9 cellular contexts compared by ENCODE assay signal in the genomic region with DNA sequence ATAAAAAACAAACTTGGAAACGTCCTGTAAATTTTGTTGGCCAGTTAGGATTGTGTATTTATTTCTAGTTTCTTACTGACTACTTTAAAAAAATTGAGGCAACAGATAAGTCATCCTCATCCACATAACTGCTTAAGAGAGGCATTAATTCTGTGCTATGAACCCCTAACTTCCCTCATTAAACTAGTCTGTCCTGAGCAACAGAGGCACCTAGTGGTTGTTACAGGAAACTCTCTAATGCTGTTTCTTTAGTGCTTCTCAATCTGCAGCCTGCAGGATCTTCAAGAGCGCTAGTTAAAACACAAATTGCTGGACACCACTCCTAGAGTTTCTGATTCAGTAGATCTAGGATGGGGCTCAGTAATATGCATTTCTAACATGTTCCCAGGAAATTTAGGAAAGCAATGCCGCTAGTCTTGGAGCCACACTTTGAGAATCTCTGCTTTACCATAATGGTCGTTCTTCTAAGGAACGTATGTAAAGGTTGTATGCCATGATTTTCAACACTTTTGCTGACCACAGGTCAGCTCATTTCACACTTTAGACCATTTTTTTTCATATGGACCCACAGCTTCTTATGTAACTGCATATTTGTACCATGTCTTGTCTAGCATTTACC.
DNase-seq lines count a peak whose midpoint lies in the region; ATAC-seq and TF ChIP-seq lines count a peak whose summit lies in the region.
"Had no signal": no experiment of that assay in that cellular context is flagged by ENCODE, and none has a peak within 500 bp of the region (broad histone marks: within the 10 kb centered on the region; RNA-seq: fewer than 3 reads in every experiment).

No MANE protein-coding gene starts in this region.

- no peaks in the 10 kb centered on the region for H3K9me1 ChIP-seq in IMR-90 (ENCODE audit: insufficient read depth, low read length)

- H3K27ac ChIP-seq in IMR-90 (ENCODE audit: insufficient read depth, low read length) (no peak overlapping the region), RWPE1 (no peak overlapping the region)

- no peak overlapping the region for H4K8ac ChIP-seq in IMR-90 (ENCODE audit: low read depth in 2 of 2, low read length in 2 of 2)

- no peaks in the 10 kb centered on the region for H4K20me1 ChIP-seq in IMR-90 (ENCODE audit: insufficient read depth, low read length)

- no peak overlapping the region for H2BK5ac ChIP-seq in IMR-90 (ENCODE audit: low read depth, low read length, poor library complexity, severe bottlenecking)

- TF ChIP-seq POLR2A in IMR-90 (IDR thresholded peaks at IDR 0.05; ENCODE audit: low read depth, low read length) = no peak

- CTCF ChIA-PET in IMR-90 (lab: Yijun Ruan, JAX) = no interaction called here
- CTCF ChIA-PET in RWPE1 (lab: Yijun Ruan, JAX) = interaction anchor here (0.5 to 0.7 kb wide), 3 partner anchors 69 to 567 kb away, joined by 3 read pairs; no protein-coding TSS in a partner anchor

- no peak overlapping the region for H3K18ac ChIP-seq in IMR-90 (ENCODE audit: low read depth, low read length)

- no TSS peak for BruUV-seq in IMR-90 (replicated peaks; lab: Mats Ljungman, UMichigan)

- H3K9me3 ChIP-seq in IMR-90 (ENCODE audit: control insufficient read depth, insufficient read depth, low read length) = peaks cover 10% of the 10 kb centered on the region

- dilution Hi-C loops in IMR-90 (cut with HindIII; ENCODE audit: low sequenced_read_pairs, unreplicated experiment) = no loop called here

- H2BK120ac ChIP-seq in IMR-90 (ENCODE audit: low read depth, low read length) = no peak overlapping the region

- DNase-seq in ELF-1 (ENCODE audit: low read depth, low spot score) = peak; percentile 8
- no peak for DNase-seq in IMR-90
- peak; percentile 20 for DNase-seq in RWPE1 (ENCODE audit: low spot score)
- peak; percentile 4 for DNase-seq in kidney epithelial cell (ENCODE audit: low read depth)
- no peak for DNase-seq in activated effector memory CD4-positive, alpha-beta T cell treated with anti-CD3 and anti-CD28 coated beads, Interleukin-2, amount 50 U/mL, for 16 hours
- no peak for DNase-seq in globus pallidus (ENCODE audit: low spot score)

- H3K79me1 ChIP-seq in IMR-90 (ENCODE audit: low read depth in 1 of 2, low read length in 2 of 2) = no peaks in the 10 kb centered on the region

- H3K27me3 ChIP-seq in IMR-90 (ENCODE audit: control insufficient read depth, insufficient read depth, low read length) (no peaks in the 10 kb centered on the region), kidney epithelial cell (ENCODE audit: control insufficient read depth, insufficient read depth, low read length) (no peaks in the 10 kb centered on the region)

- no peak overlapping the region for H2AFZ ChIP-seq in IMR-90 (replicated peaks; ENCODE audit: low read length, poor library complexity)

- in situ Hi-C loops in IMR-90 (cut with MboI; ENCODE audit: low sequenced_read_pairs) = no loop called here

- H2BK15ac ChIP-seq in IMR-90 (ENCODE audit: low read depth, low read length) = no peak overlapping the region

- H3K4me3 ChIP-seq in IMR-90 (ENCODE audit: insufficient read depth, low read depth, low read length) = no peak overlapping the region
- H3K4me3 ChIP-seq in kidney epithelial cell (ENCODE audit: low read depth, low read length) = no peak overlapping the region
- H3K4me3 ChIP-seq: lung had no signal

- no peaks in the 10 kb centered on the region for H3K4me1 ChIP-seq in IMR-90 (ENCODE audit: control insufficient read depth, insufficient read depth, low read length)

- TF ChIP-seq CTCF in IMR-90 (conservative IDR thresholded peaks at IDR 0.05; ENCODE audit: low read depth, low read length) = peak; percentile 16; the same call in 1 of the 2 replicates
- peak; percentile 69 for TF ChIP-seq CTCF in RWPE1 (conservative IDR thresholded peaks at IDR 0.05; ENCODE audit: low read depth)
- TF ChIP-seq CTCF in kidney epithelial cell (IDR thresholded peaks at IDR 0.05; ENCODE audit: insufficient read depth, low read length, poor library complexity, severe bottlenecking) = peak; percentile 65

- H3K23ac ChIP-seq in IMR-90 (ENCODE audit: low read depth, low read length) = no peak overlapping the region

- no peak overlapping the region for H3K14ac ChIP-seq in IMR-90 (replicated peaks; ENCODE audit: low read depth, low read length)

- no peaks in the 10 kb centered on the region for H3K36me3 ChIP-seq in IMR-90 (ENCODE audit: control insufficient read depth, insufficient read depth, low read length)
- H3K36me3 ChIP-seq in kidney epithelial cell (ENCODE audit: control insufficient read depth, insufficient read depth, low read length) = no peaks in the 10 kb centered on the region

- H3K9ac ChIP-seq in IMR-90 (ENCODE audit: low read depth, low read length) = no peak overlapping the region

- no peak overlapping the region for H3K56ac ChIP-seq in IMR-90 (ENCODE audit: extremely low read depth, insufficient read depth, low read length)

- H3K4ac ChIP-seq in IMR-90 (ENCODE audit: low read depth, low read length) = no peak overlapping the region

- no peak overlapping the region for H4K91ac ChIP-seq in IMR-90 (ENCODE audit: insufficient read depth, low read depth, low read length)

- no peak overlapping the region for H2AK9ac ChIP-seq in IMR-90 (replicated peaks; ENCODE audit: low read depth, low read length, poor library complexity)

- no peak for TF ChIP-seq RAD21 in IMR-90 (IDR thresholded peaks at IDR 0.05; ENCODE audit: low read length)

- no CpG with 5 or more reads among the region's 5 CpGs for WGBS in IMR-90 (ENCODE audit: extremely low coverage in 2 of 2, insufficient read length in 1 of 2), 2 experiments

- no peak overlapping the region for H3K4me2 ChIP-seq in IMR-90 (ENCODE audit: low read depth, low read length)

- no peak overlapping the region for H2BK20ac ChIP-seq in IMR-90 (ENCODE audit: low read depth, low read length)

- ATAC-seq in GM21367 (IDR thresholded peaks at IDR 0.05; ENCODE audit: unreplicated experiment) = peak; percentile 80
- no peak for ATAC-seq in IMR-90 (ENCODE audit: low read depth)
- no peak for ATAC-seq in HG03135 (IDR thresholded peaks at IDR 0.05; ENCODE audit: unreplicated experiment)

- intact Hi-C loops in IMR-90 (cut with micrococcal nuclease) = no loop called here

- POLR2A ChIA-PET in IMR-90 (lab: Charles Lee; ENCODE audit: unreplicated experiment) = no interaction called here
- POLR2A ChIA-PET in RWPE1 (lab: Yijun Ruan, JAX; ENCODE audit: low non-redundant PET) = no interaction called here

- no peak overlapping the region for H2AK5ac ChIP-seq in IMR-90 (ENCODE audit: low read depth, low read length)

- H4K5ac ChIP-seq in IMR-90 (ENCODE audit: low read depth, low read length) = no peak overlapping the region

TF ChIP-seq in IMR-90, 13 proteins besides CTCF, POLR2A, EP300 and RAD21:
- TF ChIP-seq MXI1 (IDR thresholded peaks at IDR 0.05; ENCODE audit: borderline replicate concordance, low read depth, low read length) (no peak), MAZ (IDR thresholded peaks at IDR 0.05; ENCODE audit: borderline replicate concordance, low read depth, low read length) (no peak), NFE2L2 (IDR thresholded peaks at IDR 0.05; ENCODE audit: low read depth, low read length) (no peak), SMC3 (IDR thresholded peaks at IDR 0.05; ENCODE audit: low read depth, low read length) (no peak), RFX5 (IDR thresholded peaks at IDR 0.05; ENCODE audit: low read depth, low read length) (no peak), BHLHE40 (IDR thresholded peaks at IDR 0.05; ENCODE audit: low read depth, low read length) (no peak), FOS (IDR thresholded peaks at IDR 0.05; ENCODE audit: low read depth, low read length) (no peak), RCOR1 (IDR thresholded peaks at IDR 0.05; ENCODE audit: insufficient replicate concordance, low read length) (no peak), CEBPB (IDR thresholded peaks at IDR 0.05; ENCODE audit: low read depth, low read length) (no peak), CHD1 (IDR thresholded peaks at IDR 0.05; ENCODE audit: low read depth, low read length) (no peak), MAFK (IDR thresholded peaks at IDR 0.05; ENCODE audit: low read depth, low read length) (no peak), USF2 (IDR thresholded peaks at IDR 0.05; ENCODE audit: low read depth, low read length) (no peak)
- TF ChIP-seq, protein P1, sequence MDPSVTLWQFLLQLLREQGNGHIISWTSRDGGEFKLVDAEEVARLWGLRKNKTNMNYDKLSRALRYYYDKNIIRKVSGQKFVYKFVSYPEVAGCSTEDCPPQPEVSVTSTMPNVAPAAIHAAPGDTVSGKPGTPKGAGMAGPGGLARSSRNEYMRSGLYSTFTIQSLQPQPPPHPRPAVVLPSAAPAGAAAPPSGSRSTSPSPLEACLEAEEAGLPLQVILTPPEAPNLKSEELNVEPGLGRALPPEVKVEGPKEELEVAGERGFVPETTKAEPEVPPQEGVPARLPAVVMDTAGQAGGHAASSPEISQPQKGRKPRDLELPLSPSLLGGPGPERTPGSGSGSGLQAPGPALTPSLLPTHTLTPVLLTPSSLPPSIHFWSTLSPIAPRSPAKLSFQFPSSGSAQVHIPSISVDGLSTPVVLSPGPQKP (IDR thresholded peaks at IDR 0.05; ENCODE audit: borderline replicate concordance, low read depth, low read length) = no peak

Comparison
In these comparisons a context has a peak if more than half of its experiments do, and no peak if none do; other contexts are left out.
1. DNase-seq: peak in ELF-1 (single experiment), RWPE1 (single experiment) and kidney epithelial cell (single experiment); none in IMR-90 (single experiment), activated effector memory CD4-positive, alpha-beta T cell treated with anti-CD3 and anti-CD28 coated beads, Interleukin-2, amount 50 U/mL, for 16 hours (single experiment) and globus pallidus (single experiment).
2. CTCF ChIP-seq: peak in every context shown above with its lines; median percentile 69 in RWPE1; 65 in kidney epithelial cell; 16 in IMR-90.